Comparison of ENCODE assay signal across 20 cellular contexts in the genomic region with DNA sequence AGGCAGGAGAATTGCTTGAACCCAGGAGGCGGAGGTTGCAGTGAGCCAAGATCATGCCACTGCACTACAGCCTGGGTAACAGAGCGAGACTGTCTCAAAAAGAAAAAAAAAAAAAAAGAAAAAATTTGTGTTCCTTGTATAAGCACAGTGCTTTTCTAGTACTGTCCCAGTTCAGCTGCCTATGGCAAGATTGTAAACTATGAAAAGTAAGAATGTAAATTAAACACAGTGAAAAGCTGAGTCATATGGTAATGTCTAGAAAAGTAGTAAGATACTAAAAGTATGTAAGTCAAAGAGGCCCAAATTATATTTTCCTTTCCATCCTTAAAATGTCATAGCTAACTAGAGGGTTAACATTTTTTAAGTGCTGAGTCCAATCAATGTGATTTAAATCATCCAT. TPM values are rescaled to one million over a fixed set of nuclear protein-coding genes. Genes with fewer than 3 reads are reported as not detected.
"Had no signal": no experiment of that assay in that cellular context is flagged by ENCODE, and none has a peak within 500 bp of the region (broad histone marks: within the 10 kb centered on the region; RNA-seq: fewer than 3 reads in every experiment).

No MANE protein-coding gene starts in this region.

- FAIRE-seq: colon, endothelial cell of umbilical vein had no signal

- H3K27me3 Mint-ChIP-seq: activated naive CD4-positive, alpha-beta T cell treated with anti-CD3 and anti-CD28 coated beads, Interleukin-2, amount 50 U/mL, for 24 hours; activated T-cell treated with anti-CD3 and anti-CD28 coated beads, Interleukin-2, amount 50 U/mL, for 24 hours had no signal

- H3K4me1 ChIP-seq: spleen, tibial nerve had no signal

- H3K9me3 ChIP-seq: neutrophil, right lobe of liver had no signal

- H3K27me3 ChIP-seq: neutrophil, right lobe of liver, spleen, tibial nerve had no signal

- DNase-seq: activated CD4-positive, alpha-beta T cell treated with anti-CD3 and anti-CD28 coated beads for 1 hour; activated CD4-positive, alpha-beta T cell treated with anti-CD3 and anti-CD28 coated beads, Interleukin-2, amount 50 U/mL, for 48 hours; activated CD8-positive, alpha-beta memory T cell treated with anti-CD3 and anti-CD28 coated beads, Interleukin-2, amount 10 ng/mL, durations not matched to agents 7 days and 5 days; activated effector memory CD4-positive, alpha-beta T cell treated with Interleukin-2 at 50 U/mL for 16 hours; activated T-cell treated with anti-CD3 and anti-CD28 coated beads, Interleukin-2, amount 50 U/mL, for 24 hours; left colon; mammary epithelial cell; mucosa of descending colon; naive thymus-derived CD8-positive, alpha-beta T cell; posterior cingulate gyrus; right lobe of liver; spleen; stimulated activated CD4-positive, alpha-beta T cell treated with anti-CD3 and anti-CD28 coated beads, Interleukin-1b, Interleukin-23, amount 100 ng/mL, for 48 hours; stimulated activated naive B cell treated with anti-CD40 and anti-IgM and Interleukin-4, amounts not matched to agents 10 μg/mL and 1 μg/mL and 100 μg/mL, for 72 hours; SW 1271 had no signal

- H3K4me3 ChIP-seq: mucosa of descending colon, right lobe of liver, spleen, tibial nerve had no signal

- H3K4me1 Mint-ChIP-seq: activated CD8-positive, alpha-beta memory T cell treated with anti-CD3 and anti-CD28 coated beads, Interleukin-2, amount 10 ng/mL, durations not matched to agents 7 days and 5 days; activated naive CD4-positive, alpha-beta T cell treated with anti-CD3 and anti-CD28 coated beads, Interleukin-2, amount 50 U/mL, for 24 hours; naive thymus-derived CD8-positive, alpha-beta T cell; stimulated activated naive B cell treated with anti-CD40 and anti-IgM and Interleukin-4, amounts not matched to agents 10 μg/mL and 1 μg/mL and 100 μg/mL, for 72 hours had no signal

- H3K36me3 ChIP-seq: neutrophil, right lobe of liver, spleen, tibial nerve had no signal

- H3K27ac ChIP-seq: neutrophil, right lobe of liver, spleen, tibial nerve had no signal

- ATAC-seq: activated CD8-positive, alpha-beta memory T cell treated with anti-CD3 and anti-CD28 coated beads, Interleukin-2, amount 10 ng/mL, durations not matched to agents 7 days and 5 days; left colon; mucosa of descending colon; naive thymus-derived CD8-positive, alpha-beta T cell; right lobe of liver; stimulated activated naive B cell treated with anti-CD40 and anti-IgM and Interleukin-4, amounts not matched to agents 10 μg/mL and 1 μg/mL and 100 μg/mL, for 72 hours had no signal

- H3K9me3 Mint-ChIP-seq: activated naive CD4-positive, alpha-beta T cell treated with anti-CD3 and anti-CD28 coated beads, Interleukin-2, amount 50 U/mL, for 24 hours; activated T-cell treated with anti-CD3 and anti-CD28 coated beads, Interleukin-2, amount 50 U/mL, for 24 hours had no signal

- H3K27ac Mint-ChIP-seq: activated CD8-positive, alpha-beta memory T cell treated with anti-CD3 and anti-CD28 coated beads, Interleukin-2, amount 10 ng/mL, durations not matched to agents 7 days and 5 days; activated naive CD4-positive, alpha-beta T cell treated with anti-CD3 and anti-CD28 coated beads, Interleukin-2, amount 50 U/mL, for 24 hours; activated T-cell treated with anti-CD3 and anti-CD28 coated beads, Interleukin-2, amount 50 U/mL, for 24 hours; naive thymus-derived CD8-positive, alpha-beta T cell; stimulated activated naive B cell treated with anti-CD40 and anti-IgM and Interleukin-4, amounts not matched to agents 10 μg/mL and 1 μg/mL and 100 μg/mL, for 72 hours had no signal

- H3K4me3 Mint-ChIP-seq: activated CD8-positive, alpha-beta memory T cell treated with anti-CD3 and anti-CD28 coated beads, Interleukin-2, amount 10 ng/mL, durations not matched to agents 7 days and 5 days; activated naive CD4-positive, alpha-beta T cell treated with anti-CD3 and anti-CD28 coated beads, Interleukin-2, amount 50 U/mL, for 24 hours; activated T-cell treated with anti-CD3 and anti-CD28 coated beads, Interleukin-2, amount 50 U/mL, for 24 hours; naive thymus-derived CD8-positive, alpha-beta T cell; stimulated activated naive B cell treated with anti-CD40 and anti-IgM and Interleukin-4, amounts not matched to agents 10 μg/mL and 1 μg/mL and 100 μg/mL, for 72 hours had no signal

- H3K36me3 Mint-ChIP-seq: activated CD8-positive, alpha-beta memory T cell treated with anti-CD3 and anti-CD28 coated beads, Interleukin-2, amount 10 ng/mL, durations not matched to agents 7 days and 5 days; activated naive CD4-positive, alpha-beta T cell treated with anti-CD3 and anti-CD28 coated beads, Interleukin-2, amount 50 U/mL, for 24 hours; naive thymus-derived CD8-positive, alpha-beta T cell; stimulated activated naive B cell treated with anti-CD40 and anti-IgM and Interleukin-4, amounts not matched to agents 10 μg/mL and 1 μg/mL and 100 μg/mL, for 72 hours had no signal

RNA-seq across cellular contexts. Expression of a gene that starts 42.8 kb away (rescaled TPM):
- total RNA-seq: endothelial cell of umbilical vein had no signal
